In genomic region chr9:127928232-127929043, GRCh38 we compare ENCODE assay signal across 12 cellular contexts. TPM values are rescaled to one million over a fixed set of nuclear protein-coding genes. Genes with fewer than 3 reads are reported as not detected.
DNase-seq lines count a peak whose midpoint lies in the region; ATAC-seq and TF ChIP-seq lines count a peak whose summit lies in the region.
"Had no signal": no experiment of that assay in that cellular context is flagged by ENCODE, and none has a peak within 500 bp of the region (broad histone marks: within the 10 kb centered on the region; RNA-seq: fewer than 3 reads in every experiment).

No MANE protein-coding gene starts in this region.

- H3K27ac Mint-ChIP-seq in CD4-positive, CD25-positive, alpha-beta regulatory T cell, result peak overlapping the region in 1 of 3 donors; percentile 54
- no peak overlapping the region for H3K27ac Mint-ChIP-seq in activated T-helper 17 cell treated with anti-CD3 and anti-CD28 coated beads, Interleukin-2, amount 50 U/mL, for 72 hours

- intact Hi-C loops in lower lobe of right lung (cut with DNase I), result no loop called here

- no peak overlapping the region for H3K27ac ChIP-seq in CD4-positive, CD25-positive, alpha-beta regulatory T cell (ENCODE audit: insufficient read depth, low read length, poor library complexity, severe bottlenecking)
- H3K27ac ChIP-seq in lower lobe of right lung, result no peak overlapping the region
- H3K27ac ChIP-seq: pancreas, testis had no signal

- no peak for ATAC-seq in CD4-positive, CD25-positive, alpha-beta regulatory T cell (ENCODE audit: low read depth in 2 of 2)
- ATAC-seq in activated T-helper 17 cell treated with anti-CD3 and anti-CD28 coated beads, Interleukin-2, amount 50 U/mL, for 72 hours (replicated peaks), result no peak
- no peak for ATAC-seq in lower lobe of right lung

- no peaks in the 10 kb centered on the region for H3K36me3 ChIP-seq in CD4-positive, CD25-positive, alpha-beta regulatory T cell (ENCODE audit: control insufficient read depth, insufficient read depth, low read length)
- H3K36me3 ChIP-seq in H7 (replicated peaks; ENCODE audit: control insufficient read depth, insufficient read depth, low read length) (no peaks in the 10 kb centered on the region), lower lobe of right lung (no peaks in the 10 kb centered on the region)
- H3K36me3 ChIP-seq: pancreas had no signal

- peaks cover 0 to 3% (median 0%) of the 10 kb centered on the region in 7 donors for H3K9me3 Mint-ChIP-seq in CD4-positive, CD25-positive, alpha-beta regulatory T cell
- H3K9me3 Mint-ChIP-seq in activated T-helper 17 cell treated with anti-CD3 and anti-CD28 coated beads, Interleukin-2, amount 50 U/mL, for 72 hours, result no peaks in the 10 kb centered on the region

- no peak for TF ChIP-seq CTCF in lower lobe of right lung (IDR thresholded peaks at IDR 0.05)

- H3K4me3 ChIP-seq in CD4-positive, CD25-positive, alpha-beta regulatory T cell (ENCODE audit: low read depth, low read length), result no peak overlapping the region
- H3K4me3 ChIP-seq in H7 (ENCODE audit: insufficient read depth, low read depth, low read length) (peak overlapping the region; percentile 52; the same call in 1 of the 2 replicates), lower lobe of right lung (peak overlapping the region; percentile 50)

- no peaks in the 10 kb centered on the region for H3K9me3 ChIP-seq in CD4-positive, CD25-positive, alpha-beta regulatory T cell (ENCODE audit: control insufficient read depth in 2 of 2, low read length in 2 of 2)
- H3K9me3 ChIP-seq in lower lobe of right lung, result no peaks in the 10 kb centered on the region
- H3K9me3 ChIP-seq: pancreas, testis had no signal

- peak overlapping the region; percentile 49 to 87 (median 80) for H3K4me3 Mint-ChIP-seq in CD4-positive, CD25-positive, alpha-beta regulatory T cell
- H3K4me3 Mint-ChIP-seq in activated T-helper 17 cell treated with anti-CD3 and anti-CD28 coated beads, Interleukin-2, amount 50 U/mL, for 72 hours, result peak overlapping the region; percentile 44

- H3K36me3 Mint-ChIP-seq in CD4-positive, CD25-positive, alpha-beta regulatory T cell, result no peaks in the 10 kb centered on the region
- peaks cover 6% of the 10 kb centered on the region for H3K36me3 Mint-ChIP-seq in activated T-helper 17 cell treated with anti-CD3 and anti-CD28 coated beads, Interleukin-2, amount 50 U/mL, for 72 hours (ENCODE audit: low read depth)

- DNase-seq in CD4-positive, CD25-positive, alpha-beta regulatory T cell, result no peak
- DNase-seq in H7 (peak; percentile 69), lower lobe of right lung (peak; percentile 56), DMS114 treated with DMSO at 0.1 percent for 48 hours (lab: John Stamatoyannopoulos, UW; ENCODE audit: unreplicated experiment) (no peak), SHP77 treated with DMSO at 0.1 percent for 48 hours (lab: John Stamatoyannopoulos, UW) (no peak), NCI-H1105 (lab: John Stamatoyannopoulos, UW) (no peak), COR-L47 (lab: John Stamatoyannopoulos, UW) (no peak)
- DNase-seq: NCI-H1436; stimulated activated CD4-positive, alpha-beta T cell treated with anti-CD3 and anti-CD28 coated beads, Interleukin-4, amount 100 ng/mL, for 1 hour; testis had no signal

- H3K4me1 Mint-ChIP-seq in CD4-positive, CD25-positive, alpha-beta regulatory T cell, result peaks cover 0 to 40% (median 19%) of the 10 kb centered on the region in 4 donors
- H3K4me1 Mint-ChIP-seq in activated T-helper 17 cell treated with anti-CD3 and anti-CD28 coated beads, Interleukin-2, amount 50 U/mL, for 72 hours, result peaks cover 15% of the 10 kb centered on the region

- peaks cover 39% of the 10 kb centered on the region for H3K4me1 ChIP-seq in CD4-positive, CD25-positive, alpha-beta regulatory T cell (ENCODE audit: control insufficient read depth, insufficient read depth, low read length, poor library complexity, severe bottlenecking)
- peaks cover 50% of the 10 kb centered on the region for H3K4me1 ChIP-seq in lower lobe of right lung

- peaks cover 4% of the 10 kb centered on the region for H3K27me3 ChIP-seq in CD4-positive, CD25-positive, alpha-beta regulatory T cell (ENCODE audit: control insufficient read depth, insufficient read depth, low read length)
- H3K27me3 ChIP-seq in H7 (ENCODE audit: control insufficient read depth, insufficient read depth, low read length) (peaks cover 41% of the 10 kb centered on the region), lower lobe of right lung (ENCODE audit: low read depth) (peaks cover 15% of the 10 kb centered on the region)
- H3K27me3 ChIP-seq: pancreas, testis had no signal

- peaks cover 28% of the 10 kb centered on the region for H3K27me3 Mint-ChIP-seq in CD4-positive, CD25-positive, alpha-beta regulatory T cell
- no peaks in the 10 kb centered on the region for H3K27me3 Mint-ChIP-seq in activated T-helper 17 cell treated with anti-CD3 and anti-CD28 coated beads, Interleukin-2, amount 50 U/mL, for 72 hours

RNA-seq across cellular contexts. Expression of gene PIP5KL1, which starts 2.1 kb away (rescaled TPM):
- 3.3 TPM for total RNA-seq in CD4-positive, CD25-positive, alpha-beta regulatory T cell
- polyA plus RNA-seq in CD4-positive, CD25-positive, alpha-beta regulatory T cell, result 1 to 10 TPM in 1 of 4 donors, under 1 TPM in 2, not detected in 1; 0.22 to 1.1 (median 0.81) TPM
- total RNA-seq in H7 (2014; rRNA removed; shearing (Covaris generic)), result 0.94 and 3.4 TPM in 2 replicates
- 1 to 10 TPM; 2.6 to 3.7 TPM for total RNA-seq in activated T-helper 17 cell treated with anti-CD3 and anti-CD28 coated beads, Interleukin-2, amount 50 U/mL, for 72 hours
- total RNA-seq in lower lobe of right lung, result 11.5 TPM

RNA-seq across cellular contexts. Expression of gene DPM2, which starts 9.2 kb away (rescaled TPM):
- total RNA-seq in CD4-positive, CD25-positive, alpha-beta regulatory T cell, result 35.7 TPM
- polyA plus RNA-seq in CD4-positive, CD25-positive, alpha-beta regulatory T cell, result 10 to 100 TPM; 27.5 to 30.6 (median 29.7) TPM
- total RNA-seq in H7 (2014; rRNA removed; shearing (Covaris generic)), result 38.3 and 45.6 TPM in 2 replicates
- total RNA-seq in activated T-helper 17 cell treated with anti-CD3 and anti-CD28 coated beads, Interleukin-2, amount 50 U/mL, for 72 hours, result 10 to 100 TPM; 29.4 to 54.5 TPM
- 33.7 TPM for total RNA-seq in lower lobe of right lung

RNA-seq across cellular contexts. Expression of gene ST6GALNAC4, which starts 11.6 kb away (rescaled TPM):
- 31.6 TPM for total RNA-seq in CD4-positive, CD25-positive, alpha-beta regulatory T cell
- polyA plus RNA-seq in CD4-positive, CD25-positive, alpha-beta regulatory T cell, result 10 to 100 TPM; 23.1 to 23.8 (median 23.7) TPM
- total RNA-seq in H7 (2014; rRNA removed; shearing (Covaris generic)), result 18.5 and 24.6 TPM in 2 replicates
- 10 to 100 TPM; 19.6 to 19.8 TPM for total RNA-seq in activated T-helper 17 cell treated with anti-CD3 and anti-CD28 coated beads, Interleukin-2, amount 50 U/mL, for 72 hours
- total RNA-seq in lower lobe of right lung, result 45.6 TPM

RNA-seq across cellular contexts. Expression of gene ST6GALNAC6, which starts 29.0 kb away (rescaled TPM):
- 136 TPM for total RNA-seq in CD4-positive, CD25-positive, alpha-beta regulatory T cell
- 10 to 100 TPM; 43.7 to 50.5 (median 47.9) TPM for polyA plus RNA-seq in CD4-positive, CD25-positive, alpha-beta regulatory T cell
- 30.6 and 37.4 TPM in 2 replicates for total RNA-seq in H7 (2014; rRNA removed; shearing (Covaris generic))
- 100 to 1,000 TPM in 1 of 2 donors, 10 to 100 TPM in 1; 61.7 to 124 TPM for total RNA-seq in activated T-helper 17 cell treated with anti-CD3 and anti-CD28 coated beads, Interleukin-2, amount 50 U/mL, for 72 hours
- total RNA-seq in lower lobe of right lung, result 82.0 TPM

RNA-seq across cellular contexts. Expression of gene AK1, which starts 51.0 kb away (rescaled TPM):
- total RNA-seq in CD4-positive, CD25-positive, alpha-beta regulatory T cell, result 84.7 TPM
- under 1 TPM; 0.08 to 0.42 (median 0.25) TPM for polyA plus RNA-seq in CD4-positive, CD25-positive, alpha-beta regulatory T cell
- 18.5 and 20.4 TPM in 2 replicates for total RNA-seq in H7 (2014; rRNA removed; shearing (Covaris generic))
- total RNA-seq in activated T-helper 17 cell treated with anti-CD3 and anti-CD28 coated beads, Interleukin-2, amount 50 U/mL, for 72 hours, result 10 to 100 TPM; 23.2 to 79.0 TPM
- total RNA-seq in lower lobe of right lung, result 185 TPM

Comparison
In these comparisons a context has a peak if more than half of its experiments do, and no peak if none do; other contexts are left out.
1. DNase-seq: peak in H7 (single experiment) and lower lobe of right lung (single experiment); none in CD4-positive, CD25-positive, alpha-beta regulatory T cell (0 of 3), DMS114 treated with DMSO at 0.1 percent for 48 hours (single experiment), SHP77 treated with DMSO at 0.1 percent for 48 hours (single experiment), NCI-H1105 (single experiment) and COR-L47 (single experiment).